In genomic region chr3:192864943-192865342, GRCh38 we compare ENCODE assay signal across 10 cellular contexts. TPM values are rescaled to one million over a fixed set of nuclear protein-coding genes. Genes with fewer than 3 reads are reported as not detected.
DNase-seq lines count a peak whose midpoint lies in the region; ATAC-seq and TF ChIP-seq lines count a peak whose summit lies in the region.
"Had no signal": no experiment of that assay in that cellular context is flagged by ENCODE, and none has a peak within 500 bp of the region (broad histone marks: within the 10 kb centered on the region; RNA-seq: fewer than 3 reads in every experiment).

No MANE protein-coding gene starts in this region.

- no peaks in the 10 kb centered on the region for H3K36me3 Mint-ChIP-seq in activated naive CD4-positive, alpha-beta T cell treated with anti-CD3 and anti-CD28 coated beads for 36 hours (ENCODE audit: low read depth)
- H3K36me3 Mint-ChIP-seq in activated naive CD4-positive, alpha-beta T cell treated with anti-CD3 and anti-CD28 coated beads, Interleukin-2, amount 50 U/mL, for 72 hours = peaks cover 4 to 6% of the 10 kb centered on the region in 2 donors
- H3K36me3 Mint-ChIP-seq in activated T-helper 17 cell treated with anti-CD3 and anti-CD28 coated beads, Interleukin-2, amount 50 U/mL, for 72 hours (ENCODE audit: low read depth) = no peaks in the 10 kb centered on the region
- H3K36me3 Mint-ChIP-seq in osteocyte (ENCODE audit: unreplicated experiment) = no peaks in the 10 kb centered on the region

- H3K9me3 Mint-ChIP-seq in activated naive CD4-positive, alpha-beta T cell treated with anti-CD3 and anti-CD28 coated beads for 36 hours = no peaks in the 10 kb centered on the region
- peaks cover 4% of the 10 kb centered on the region in 2 donors for H3K9me3 Mint-ChIP-seq in activated naive CD4-positive, alpha-beta T cell treated with anti-CD3 and anti-CD28 coated beads, Interleukin-2, amount 50 U/mL, for 72 hours
- H3K9me3 Mint-ChIP-seq in activated T-helper 17 cell treated with anti-CD3 and anti-CD28 coated beads, Interleukin-2, amount 50 U/mL, for 72 hours = no peaks in the 10 kb centered on the region
- no peaks in the 10 kb centered on the region for H3K9me3 Mint-ChIP-seq in osteocyte (ENCODE audit: unreplicated experiment)

- DNase-seq in activated naive CD4-positive, alpha-beta T cell treated with anti-CD3 and anti-CD28 coated beads for 36 hours = no peak
- DNase-seq in activated naive CD4-positive, alpha-beta T cell treated with anti-CD3 and anti-CD28 coated beads, Interleukin-2, amount 50 U/mL, for 72 hours (ENCODE audit: low spot score in 2 of 2) = no peak
- no peak for DNase-seq in upper lobe of right lung
- DNase-seq in activated CD4-positive, CD25-positive, alpha-beta regulatory T cell treated with anti-CD3 and anti-CD28 coated beads, Interleukin-2, amount 50 U/mL, for 72 hours = no peak
- DNase-seq in osteocyte (ENCODE audit: extremely low spot score, unreplicated experiment) = no peak
- DNase-seq in esophagus squamous epithelium (lab: John Stamatoyannopoulos, UW) = no peak
- DNase-seq: activated T-cell treated with anti-CD3 and anti-CD28 coated beads, Interleukin-2, amount 50 U/mL, for 48 hours; SHP77 treated with DMSO at 0.1 percent for 48 hours had no signal

- H3K36me3 ChIP-seq in upper lobe of right lung = no peaks in the 10 kb centered on the region
- H3K36me3 ChIP-seq in esophagus squamous epithelium = no peaks in the 10 kb centered on the region

- H3K27me3 Mint-ChIP-seq in activated naive CD4-positive, alpha-beta T cell treated with anti-CD3 and anti-CD28 coated beads for 36 hours (ENCODE audit: low read depth) = no peaks in the 10 kb centered on the region
- no peaks in the 10 kb centered on the region for H3K27me3 Mint-ChIP-seq in activated T-helper 17 cell treated with anti-CD3 and anti-CD28 coated beads, Interleukin-2, amount 50 U/mL, for 72 hours
- no peaks in the 10 kb centered on the region for H3K27me3 Mint-ChIP-seq in osteocyte (ENCODE audit: unreplicated experiment)

- 54 to 67% methylated on average over 3 of the region's 3 CpGs for WGBS in esophagus squamous epithelium, 2 donors

- H3K4me3 Mint-ChIP-seq in activated naive CD4-positive, alpha-beta T cell treated with anti-CD3 and anti-CD28 coated beads for 36 hours = peak overlapping the region; percentile 2
- peak overlapping the region; percentile 2 for H3K4me3 Mint-ChIP-seq in activated T-helper 17 cell treated with anti-CD3 and anti-CD28 coated beads, Interleukin-2, amount 50 U/mL, for 72 hours
- no peak overlapping the region for H3K4me3 Mint-ChIP-seq in osteocyte (ENCODE audit: unreplicated experiment)

- TF ChIP-seq CTCF in upper lobe of right lung (IDR thresholded peaks at IDR 0.05) (no peak), osteocyte (IDR thresholded peaks at IDR 0.05) (no peak), esophagus squamous epithelium (IDR thresholded peaks at IDR 0.05) (no peak)

- peaks cover 6% of the 10 kb centered on the region for H3K4me1 ChIP-seq in upper lobe of right lung
- H3K4me1 ChIP-seq in esophagus squamous epithelium = peaks cover 5 to 16% (median 7%) of the 10 kb centered on the region in 3 donors

- H3K4me3 ChIP-seq in upper lobe of right lung (no peak overlapping the region), esophagus squamous epithelium (no peak overlapping the region)

- no peak for TF ChIP-seq POLR2A in esophagus squamous epithelium (IDR thresholded peaks at IDR 0.05)

- no peak overlapping the region for H3K27ac ChIP-seq in upper lobe of right lung
- H3K27ac ChIP-seq in esophagus squamous epithelium = no peak overlapping the region

- H3K4me1 Mint-ChIP-seq in activated naive CD4-positive, alpha-beta T cell treated with anti-CD3 and anti-CD28 coated beads for 36 hours (ENCODE audit: low read depth) = peaks cover 18% of the 10 kb centered on the region
- H3K4me1 Mint-ChIP-seq in activated T-helper 17 cell treated with anti-CD3 and anti-CD28 coated beads, Interleukin-2, amount 50 U/mL, for 72 hours = peaks cover 27% of the 10 kb centered on the region
- H3K4me1 Mint-ChIP-seq in osteocyte (ENCODE audit: unreplicated experiment) = peaks cover 15% of the 10 kb centered on the region

- no peak for ATAC-seq in activated naive CD4-positive, alpha-beta T cell treated with anti-CD3 and anti-CD28 coated beads, Interleukin-2, amount 50 U/mL, for 72 hours
- ATAC-seq in HG02973 (IDR thresholded peaks at IDR 0.05; ENCODE audit: unreplicated experiment) (peak; percentile 79), upper lobe of right lung (peak; percentile 54)
- ATAC-seq in activated T-helper 17 cell treated with anti-CD3 and anti-CD28 coated beads, Interleukin-2, amount 50 U/mL, for 72 hours (replicated peaks) = no peak

- no peaks in the 10 kb centered on the region for H3K27me3 ChIP-seq in upper lobe of right lung
- no peaks in the 10 kb centered on the region for H3K27me3 ChIP-seq in esophagus squamous epithelium

- no peak overlapping the region for H3K27ac Mint-ChIP-seq in activated naive CD4-positive, alpha-beta T cell treated with anti-CD3 and anti-CD28 coated beads for 36 hours
- H3K27ac Mint-ChIP-seq in activated naive CD4-positive, alpha-beta T cell treated with anti-CD3 and anti-CD28 coated beads, Interleukin-2, amount 50 U/mL, for 72 hours = no peak overlapping the region
- no peak overlapping the region for H3K27ac Mint-ChIP-seq in activated T-helper 17 cell treated with anti-CD3 and anti-CD28 coated beads, Interleukin-2, amount 50 U/mL, for 72 hours
- H3K27ac Mint-ChIP-seq in osteocyte (ENCODE audit: unreplicated experiment) = no peak overlapping the region

- H3K9me3 ChIP-seq in upper lobe of right lung (no peaks in the 10 kb centered on the region), esophagus squamous epithelium (no peaks in the 10 kb centered on the region)

- intact Hi-C loops in activated naive CD4-positive, alpha-beta T cell treated with anti-CD3 and anti-CD28 coated beads for 36 hours (cut with micrococcal nuclease) = no loop called here
- intact Hi-C loops in upper lobe of right lung (cut with DNase I) = no loop called here
- intact Hi-C loops in esophagus squamous epithelium (cut with DNase I) = no loop called here

- CTCF ChIA-PET in activated naive CD4-positive, alpha-beta T cell treated with anti-CD3 and anti-CD28 coated beads for 36 hours (lab: Charles Lee) = no interaction called here

RNA-seq across cellular contexts. Expression of gene MB21D2, which starts 52.7 kb away (rescaled TPM):
- 1 to 10 TPM; 6.4 to 6.5 TPM for total RNA-seq in activated naive CD4-positive, alpha-beta T cell treated with anti-CD3 and anti-CD28 coated beads for 36 hours
- 1 to 10 TPM; 1.5 to 3.7 TPM for total RNA-seq in activated naive CD4-positive, alpha-beta T cell treated with anti-CD3 and anti-CD28 coated beads, Interleukin-2, amount 50 U/mL, for 72 hours
- total RNA-seq in activated T-helper 17 cell treated with anti-CD3 and anti-CD28 coated beads, Interleukin-2, amount 50 U/mL, for 72 hours = 10 to 100 TPM; 13.4 to 13.9 TPM
- total RNA-seq in upper lobe of right lung = 8.0 TPM
- total RNA-seq in osteocyte = 5.3 and 5.5 TPM in 2 replicates
- total RNA-seq in esophagus squamous epithelium = 1 to 10 TPM in 3 of 4 donors, under 1 TPM in 1; 0.72 to 3.6 (median 2.8) TPM

Comparison
In these comparisons a context has a peak if more than half of its experiments do, and no peak if none do; other contexts are left out.
1. ATAC-seq: peak in HG02973 (single experiment) and upper lobe of right lung (single experiment); none in activated naive CD4-positive, alpha-beta T cell treated with anti-CD3 and anti-CD28 coated beads, Interleukin-2, amount 50 U/mL, for 72 hours (0 of 2) and activated T-helper 17 cell treated with anti-CD3 and anti-CD28 coated beads, Interleukin-2, amount 50 U/mL, for 72 hours (single experiment).